24 cellular contexts compared by ENCODE assay signal in the genomic region with DNA sequence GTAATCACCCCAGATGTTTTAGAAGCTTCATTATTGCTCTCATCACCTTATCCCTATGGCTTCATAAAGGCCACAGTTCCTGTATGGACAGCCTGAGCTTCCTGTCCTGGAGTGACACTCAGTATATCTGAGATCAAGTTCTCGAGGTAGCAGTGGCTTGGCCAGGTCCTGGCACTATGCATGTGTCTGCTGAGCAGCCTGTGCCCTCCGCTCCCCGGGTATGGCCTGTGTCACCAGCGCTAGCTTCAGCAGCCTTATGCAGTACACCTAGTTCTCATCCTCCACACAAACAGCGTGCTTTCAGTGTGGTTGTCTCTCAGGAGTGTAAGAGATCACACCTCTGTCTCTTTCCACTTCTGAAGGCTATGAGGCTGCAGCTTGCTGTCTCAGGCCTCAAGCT.
"Had no signal": no experiment of that assay in that cellular context is flagged by ENCODE, and none has a peak within 500 bp of the region (broad histone marks: within the 10 kb centered on the region; RNA-seq: fewer than 3 reads in every experiment).

No MANE protein-coding gene starts in this region.

- H3K27ac ChIP-seq: coronary artery, esophagus muscularis mucosa, hepatocyte, left lung, lower lobe of right lung, right lobe of liver, suprapubic skin, transverse colon, upper lobe of right lung, uterus had no signal

- H3K27me3 ChIP-seq: esophagus muscularis mucosa, left lung, right lobe of liver, upper lobe of right lung, uterus had no signal

- H3K4me1 ChIP-seq: left lung, lower lobe of right lung, right lobe of liver, transverse colon, uterus had no signal

- DNase-seq: dermis blood vessel endothelial cell; effector memory CD4-positive, alpha-beta T cell; foreskin melanocyte; kidney; left lung; lower lobe of right lung; naive thymus-derived CD8-positive, alpha-beta T cell; nephron progenitor cell; nucleus accumbens; retina; right lobe of liver; small intestine; stimulated activated CD4-positive, alpha-beta T cell treated with anti-CD3 and anti-CD28 coated beads, Interleukin-15, amount 100 ng/mL, for 24 hours; stimulated activated CD4-positive, alpha-beta T cell treated with anti-CD3 and anti-CD28 coated beads, Interleukin-2, amount 100 ng/mL, for 48 hours; stimulated activated CD8-positive, alpha-beta memory T cell treated with anti-CD3 and anti-CD28 coated beads, Interleukin-4, amount 100 ng/mL, for 48 hours; stimulated activated naive CD4-positive, alpha-beta T cell; stimulated activated naive CD8-positive, alpha-beta T cell treated with anti-CD3 and anti-CD28 coated beads, Interleukin-15, amount 100 ng/mL, for 72 hours; transverse colon; upper lobe of right lung; uterus had no signal

- ATAC-seq: left lung; lower lobe of right lung; naive thymus-derived CD8-positive, alpha-beta T cell; right lobe of liver; stimulated activated naive CD8-positive, alpha-beta T cell treated with anti-CD3 and anti-CD28 coated beads, Interleukin-15, amount 100 ng/mL, for 72 hours; upper lobe of right lung had no signal
